Comparison of ENCODE assay signal across 26 cellular contexts in the genomic region with DNA sequence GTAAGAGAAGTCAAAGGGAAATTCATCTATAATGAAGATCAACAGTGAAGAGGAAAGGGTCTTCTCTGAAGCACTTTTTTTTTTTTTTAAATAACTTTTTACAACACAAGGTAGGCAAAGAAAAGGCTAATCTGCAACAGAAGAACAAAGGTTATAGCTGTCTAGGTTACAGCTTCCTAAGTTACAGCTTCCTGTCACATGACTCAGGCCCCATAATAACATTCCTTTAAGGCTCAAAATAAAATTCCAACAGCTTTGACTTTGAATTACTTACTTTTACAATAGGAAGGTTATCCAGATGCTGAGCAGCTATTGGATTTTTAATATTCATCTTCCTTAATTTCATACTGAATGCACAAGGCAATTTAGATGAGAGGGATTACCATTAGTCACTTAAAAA. TPM values are rescaled to one million over a fixed set of nuclear protein-coding genes. Genes with fewer than 3 reads are reported as not detected.
A peak's percentile ranks its signal among the peaks of the same experiment; 100 is the strongest.
DNase-seq lines count a peak whose midpoint lies in the region; ATAC-seq and TF ChIP-seq lines count a peak whose summit lies in the region.
"Had no signal": no experiment of that assay in that cellular context is flagged by ENCODE, and none has a peak within 500 bp of the region (broad histone marks: within the 10 kb centered on the region; RNA-seq: fewer than 3 reads in every experiment).

No MANE protein-coding gene starts in this region.

- no peak overlapping the region for H3K27ac Mint-ChIP-seq in activated CD4-positive, alpha-beta T cell treated with anti-CD3 and anti-CD28 coated beads, Interleukin-2, amount 10 ng/mL, durations not matched to agents 7 days and 5 days
- H3K27ac Mint-ChIP-seq: activated B cell treated with CpG ODN at 0.5 μM for 24 hours; activated CD8-positive, alpha-beta T cell treated with anti-CD3 and anti-CD28 coated beads for 36 hours had no signal

- H3K4me1 Mint-ChIP-seq in activated CD4-positive, alpha-beta T cell treated with anti-CD3 and anti-CD28 coated beads, Interleukin-2, amount 10 ng/mL, durations not matched to agents 7 days and 5 days = peaks cover 6% of the 10 kb centered on the region

- H3K4me2 ChIP-seq in Loucy (ENCODE audit: low read depth, low read length, poor library complexity, severe bottlenecking) = peak overlapping the region; percentile 44
- H3K4me2 ChIP-seq: A549, PC-9 had no signal

- TF ChIP-seq CTCF in Loucy (conservative IDR thresholded peaks at IDR 0.05; ENCODE audit: low read length) (no peak), choroid plexus epithelial cell (conservative IDR thresholded peaks at IDR 0.05; ENCODE audit: low read depth, low read length) (no peak)

- no peaks in the 10 kb centered on the region for H4K20me1 ChIP-seq in Loucy (ENCODE audit: insufficient read depth, low read length, poor library complexity, severe bottlenecking)

- H3K9ac ChIP-seq in Loucy (ENCODE audit: low read depth, low read length, poor library complexity, severe bottlenecking) = no peak overlapping the region

- peaks cover 22% of the 10 kb centered on the region for H3K4me1 ChIP-seq in Loucy (ENCODE audit: insufficient read depth, low read length, poor library complexity, severe bottlenecking)
- H3K4me1 ChIP-seq: right atrium auricular region, vagina had no signal

- H3K4me3 Mint-ChIP-seq in activated CD4-positive, alpha-beta T cell treated with anti-CD3 and anti-CD28 coated beads, Interleukin-2, amount 10 ng/mL, durations not matched to agents 7 days and 5 days = no peak overlapping the region
- H3K4me3 Mint-ChIP-seq: activated B cell treated with CpG ODN at 0.5 μM for 24 hours; activated CD8-positive, alpha-beta T cell treated with anti-CD3 and anti-CD28 coated beads for 36 hours had no signal

- H3K27me3 Mint-ChIP-seq in activated CD4-positive, alpha-beta T cell treated with anti-CD3 and anti-CD28 coated beads, Interleukin-2, amount 10 ng/mL, durations not matched to agents 7 days and 5 days = peaks cover 32% of the 10 kb centered on the region
- H3K27me3 Mint-ChIP-seq: activated CD8-positive, alpha-beta T cell treated with anti-CD3 and anti-CD28 coated beads for 36 hours had no signal

- H3K4me3 ChIP-seq in Loucy (ENCODE audit: low read length, poor library complexity, severe bottlenecking) = no peak overlapping the region
- H3K4me3 ChIP-seq in choroid plexus epithelial cell (ENCODE audit: low read depth, low read length) = no peak overlapping the region
- H3K4me3 ChIP-seq in MG63 = no peak overlapping the region
- H3K4me3 ChIP-seq: A549, PC-9, right atrium auricular region, vagina had no signal

- no peaks in the 10 kb centered on the region for H3K79me2 ChIP-seq in Loucy (ENCODE audit: insufficient read depth, low read length)

- no peaks in the 10 kb centered on the region for H3F3A ChIP-seq in Loucy (ENCODE audit: low read depth)

- H3K9me3 ChIP-seq in Loucy (ENCODE audit: insufficient read depth, low read depth, low read length) (no peaks in the 10 kb centered on the region), MG63 (0 out of 2 replicates have a peak, but pooled peaks cover 2% of the 10 kb centered on the region)
- H3K9me3 ChIP-seq: A549, right atrium auricular region, vagina had no signal

- no peaks in the 10 kb centered on the region for H3K9me2 ChIP-seq in Loucy (replicated peaks; ENCODE audit: low read depth, low read length)

- H3K9me3 Mint-ChIP-seq in activated CD4-positive, alpha-beta T cell treated with anti-CD3 and anti-CD28 coated beads, Interleukin-2, amount 10 ng/mL, durations not matched to agents 7 days and 5 days = peaks cover 3% of the 10 kb centered on the region
- H3K9me3 Mint-ChIP-seq: activated B cell treated with CpG ODN at 0.5 μM for 24 hours; activated CD8-positive, alpha-beta T cell treated with anti-CD3 and anti-CD28 coated beads for 36 hours had no signal

- DNase-seq in AG08395 (ENCODE audit: low spot score) (peak; percentile 35), choroid plexus epithelial cell (ENCODE audit: low read depth) (peak; percentile 41), left kidney (ENCODE audit: low read depth, low spot score) (peak; percentile 44), MG63 (no peak)
- DNase-seq in activated CD4-positive, alpha-beta T cell treated with anti-CD3 and anti-CD28 coated beads for 4 hours = no peak
- no peak for DNase-seq in activated CD4-positive, alpha-beta T cell treated with anti-CD3 and anti-CD28 coated beads, Interleukin-2, amount 10 ng/mL, durations not matched to agents 7 days and 5 days
- DNase-seq: activated B cell treated with CpG ODN at 0.5 μM for 24 hours; activated CD8-positive, alpha-beta T cell treated with anti-CD3 and anti-CD28 coated beads for 36 hours; activated naive CD4-positive, alpha-beta T cell; activated T-cell treated with anti-CD3 and anti-CD28 coated beads, Interleukin-2, amount 50 U/mL, for 1 hour; aorta; C1 segment of cervical spinal cord; cerebellar nuclear complex; effector memory CD4-positive, alpha-beta T cell; left ventricle myocardium superior; NCI-H187; NCI-H226; PC-9; stimulated activated CD4-positive, alpha-beta T cell treated with anti-CD3 and anti-CD28 coated beads, Interleukin-15, amount 100 ng/mL, for 24 hours had no signal

- H3K36me3 ChIP-seq in Loucy (ENCODE audit: insufficient read depth, low read length) (no peaks in the 10 kb centered on the region), MG63 (no peaks in the 10 kb centered on the region)
- H3K36me3 ChIP-seq: right atrium auricular region, vagina had no signal

- CTCF ChIA-PET in activated CD4-positive, alpha-beta T cell treated with anti-CD3 and anti-CD28 coated beads, Interleukin-2, amount 10 ng/mL, durations not matched to agents 7 days and 5 days (lab: Charles Lee) = interaction anchor here (0.7 to 1.8 kb wide), 3 partner anchors 11 to 1434 kb away, joined by 3 to 9 read pairs (median 4); no protein-coding TSS in a partner anchor

- H3K27me3 ChIP-seq in Loucy (ENCODE audit: insufficient read depth, low read length, poor library complexity, severe bottlenecking) = no peaks in the 10 kb centered on the region
- no peaks in the 10 kb centered on the region for H3K27me3 ChIP-seq in MG63
- H3K27me3 ChIP-seq: right atrium auricular region, vagina had no signal

- no peak overlapping the region for H2AFZ ChIP-seq in Loucy (ENCODE audit: low read length)
- H2AFZ ChIP-seq: PC-9 had no signal

- no peak for ATAC-seq in GM21825 (IDR thresholded peaks at IDR 0.05; ENCODE audit: unreplicated experiment)
- ATAC-seq: A549; activated CD8-positive, alpha-beta T cell treated with anti-CD3 and anti-CD28 coated beads for 36 hours; left ventricle myocardium superior had no signal

- H3K36me3 Mint-ChIP-seq in activated CD4-positive, alpha-beta T cell treated with anti-CD3 and anti-CD28 coated beads, Interleukin-2, amount 10 ng/mL, durations not matched to agents 7 days and 5 days (ENCODE audit: low read depth) = no peaks in the 10 kb centered on the region

- POLR2A ChIA-PET in activated CD4-positive, alpha-beta T cell treated with anti-CD3 and anti-CD28 coated beads, Interleukin-2, amount 10 ng/mL, durations not matched to agents 7 days and 5 days (lab: Charles Lee) = no interaction called here

RNA-seq across cellular contexts. Expression of a gene that starts 40.4 kb away (rescaled TPM):
- total RNA-seq in MG63 (2014; rRNA removed; shearing (Covaris generic); ENCODE audit: low replicate concordance) = not detected in 2 replicates
- total RNA-seq in activated CD4-positive, alpha-beta T cell treated with anti-CD3 and anti-CD28 coated beads, Interleukin-2, amount 10 ng/mL, durations not matched to agents 7 days and 5 days = not detected
- total RNA-seq: activated B cell treated with CpG ODN at 0.5 μM for 24 hours; activated CD8-positive, alpha-beta T cell treated with anti-CD3 and anti-CD28 coated beads for 36 hours; right atrium auricular region; subcutaneous adipose tissue had no signal

RNA-seq across cellular contexts. Expression of a gene that starts 53.0 kb away (rescaled TPM):
- total RNA-seq in MG63 (2014; rRNA removed; shearing (Covaris generic); ENCODE audit: low replicate concordance) = 165 and 174 TPM in 2 replicates
- 100 to 1,000 TPM in 1 of 2 experiments, 10 to 100 TPM in 1; 84.6 to 102 TPM for total RNA-seq in activated CD4-positive, alpha-beta T cell treated with anti-CD3 and anti-CD28 coated beads, Interleukin-2, amount 10 ng/mL, durations not matched to agents 7 days and 5 days

RNA-seq across cellular contexts. Expression of a gene that starts 58.7 kb away (rescaled TPM):
- total RNA-seq in MG63 (2014; rRNA removed; shearing (Covaris generic); ENCODE audit: low replicate concordance) = not detected in 2 replicates
- total RNA-seq in activated CD4-positive, alpha-beta T cell treated with anti-CD3 and anti-CD28 coated beads, Interleukin-2, amount 10 ng/mL, durations not matched to agents 7 days and 5 days = under 1 TPM in 1 of 2 experiments, not detected in 1; 0.05 TPM
- total RNA-seq: activated B cell treated with CpG ODN at 0.5 μM for 24 hours; activated CD8-positive, alpha-beta T cell treated with anti-CD3 and anti-CD28 coated beads for 36 hours; aorta; left ventricle myocardium superior; mucosa of gallbladder; right atrium auricular region; subcutaneous adipose tissue; vagina had no signal

Comparison
In these comparisons a context has a peak if more than half of its experiments do, and no peak if none do; other contexts are left out.
1. DNase-seq: peak in AG08395 (single experiment), choroid plexus epithelial cell (single experiment) and left kidney (single experiment); none in activated CD4-positive, alpha-beta T cell treated with anti-CD3 and anti-CD28 coated beads for 4 hours (0 of 2), MG63 (single experiment) and activated CD4-positive, alpha-beta T cell treated with anti-CD3 and anti-CD28 coated beads, Interleukin-2, amount 10 ng/mL, durations not matched to agents 7 days and 5 days (single experiment).